ENCODE assay signal across 22 cellular contexts in the genomic region with DNA sequence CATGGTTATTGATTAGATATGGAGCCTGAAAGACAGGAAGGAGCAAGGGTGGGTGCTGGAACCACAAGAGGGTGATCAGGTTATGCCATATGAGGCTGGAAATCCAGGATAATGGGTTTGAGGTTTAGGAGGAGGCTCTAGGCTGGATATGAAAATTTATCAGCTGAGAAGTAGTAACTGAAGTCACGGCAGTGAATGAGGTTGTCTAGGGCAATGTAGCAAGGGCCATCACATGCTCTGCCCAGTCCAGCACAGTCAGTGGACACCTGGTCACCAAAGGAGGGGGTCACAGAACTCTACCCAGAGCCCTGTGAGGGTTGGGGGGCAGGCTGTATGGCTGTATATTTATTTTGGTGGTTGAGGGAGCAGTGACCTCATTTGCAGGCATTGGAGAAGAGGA. TPM values are rescaled to one million over a fixed set of nuclear protein-coding genes. Genes with fewer than 3 reads are reported as not detected.
DNase-seq lines count a peak whose midpoint lies in the region; ATAC-seq and TF ChIP-seq lines count a peak whose summit lies in the region.
"Had no signal": no experiment of that assay in that cellular context is flagged by ENCODE, and none has a peak within 500 bp of the region (broad histone marks: within the 10 kb centered on the region; RNA-seq: fewer than 3 reads in every experiment).

No MANE protein-coding gene starts in this region.

- no peaks in the 10 kb centered on the region for H3K79me2 ChIP-seq in GM23338 (replicated peaks; ENCODE audit: insufficient read depth)

- 0 out of 2 replicates have a peak overlapping the region, but pooled peaks have one; percentile 7 for H2AFZ ChIP-seq in GM23338
- H2AFZ ChIP-seq: GM23248 had no signal

- H3K4me3 Mint-ChIP-seq in GM23338 (no peak overlapping the region), endodermal cell (no peak overlapping the region)
- H3K4me3 Mint-ChIP-seq: CD4-positive, alpha-beta T cell; IgD-negative memory B cell had no signal

- no peak for ATAC-seq in GM23338
- no peak for ATAC-seq in RWPE2 (ENCODE audit: low read depth)
- no peak for ATAC-seq in left lobe of liver
- ATAC-seq in GM18909 (IDR thresholded peaks at IDR 0.05; ENCODE audit: poor library complexity, unreplicated experiment) = no peak
- no peak for ATAC-seq in GM19467 (IDR thresholded peaks at IDR 0.05; ENCODE audit: unreplicated experiment)
- ATAC-seq: A549, HepG2 had no signal

- no peak overlapping the region for H3K27ac ChIP-seq in GM23338 (ENCODE audit: low read depth)
- peak overlapping the region; percentile 90 for H3K27ac ChIP-seq in RWPE2 (ENCODE audit: poor library complexity, severe bottlenecking)
- H3K27ac ChIP-seq in endodermal cell (ENCODE audit: low read depth, low read length) = no peak overlapping the region
- H3K27ac ChIP-seq: 22Rv1, A549, C4-2B, GM23248 had no signal

- no peak for TF ChIP-seq CTCF in GM23338 (conservative IDR thresholded peaks at IDR 0.05; ENCODE audit: low read depth in 2 of 2)
- no peak for TF ChIP-seq CTCF in RWPE2 (IDR thresholded peaks at IDR 0.05; ENCODE audit: poor library complexity, severe bottlenecking)
- no peak for TF ChIP-seq CTCF in endodermal cell (conservative IDR thresholded peaks at IDR 0.05)

- H3K27me3 Mint-ChIP-seq in GM23338 (ENCODE audit: insufficient read depth, low read depth, poor library complexity) = peaks cover 5% of the 10 kb centered on the region
- peaks cover 9% of the 10 kb centered on the region for H3K27me3 Mint-ChIP-seq in endodermal cell (ENCODE audit: insufficient read depth)

- H3K36me3 ChIP-seq in GM23338 (ENCODE audit: insufficient read depth) (no peaks in the 10 kb centered on the region), RWPE2 (ENCODE audit: low read depth) (no peaks in the 10 kb centered on the region), endodermal cell (ENCODE audit: control insufficient read depth, insufficient read depth, low read length) (no peaks in the 10 kb centered on the region)

- H3K4me1 Mint-ChIP-seq in GM23338 (peaks cover 9% of the 10 kb centered on the region), endodermal cell (peaks cover 2% of the 10 kb centered on the region)

- no peak for DNase-seq in GM23338 (ENCODE audit: low spot score)
- no peak for DNase-seq in RWPE2 (ENCODE audit: low spot score)
- peak; percentile 14 for DNase-seq in endodermal cell
- DNase-seq in left lobe of liver (ENCODE audit: low spot score) = peak; percentile 11
- DNase-seq in UCSD-AML1 (lab: John Stamatoyannopoulos, UW; ENCODE audit: unreplicated experiment) = no peak
- no peak for DNase-seq in NCI-H526 treated with DMSO at 0.1 percent for 48 hours (lab: John Stamatoyannopoulos, UW)
- DNase-seq: AML-193; Caco-2; CD4-positive, alpha-beta T cell; DMS79; GDM1; GM23248; H7 had no signal

- no peak overlapping the region for H3K9ac ChIP-seq in endodermal cell (ENCODE audit: extremely low read depth, low read length, poor library complexity, severe bottlenecking)
- H3K9ac ChIP-seq: GM23248 had no signal

- H3K27me3 ChIP-seq in GM23338 (ENCODE audit: insufficient read depth) (no peaks in the 10 kb centered on the region), RWPE2 (ENCODE audit: insufficient read depth, poor library complexity, severe bottlenecking) (no peaks in the 10 kb centered on the region), endodermal cell (ENCODE audit: control insufficient read depth, insufficient read depth, low read length, poor library complexity, severe bottlenecking) (no peaks in the 10 kb centered on the region)

- H3F3A ChIP-seq in GM23338 (replicated peaks; ENCODE audit: low read depth) = no peaks in the 10 kb centered on the region

- H3K27ac Mint-ChIP-seq in GM23338 (no peak overlapping the region), endodermal cell (no peak overlapping the region)
- H3K27ac Mint-ChIP-seq: CD4-positive, alpha-beta T cell; IgD-negative memory B cell had no signal

- H3K4me2 ChIP-seq in GM23338 = no peak overlapping the region
- H3K4me2 ChIP-seq: A549 had no signal

- H3K36me3 Mint-ChIP-seq in GM23338 (ENCODE audit: low read depth) = no peaks in the 10 kb centered on the region
- H3K36me3 Mint-ChIP-seq in endodermal cell (ENCODE audit: low read depth) = no peaks in the 10 kb centered on the region

- H3K4me1 ChIP-seq in GM23338 (ENCODE audit: insufficient read depth) = peaks cover 8% of the 10 kb centered on the region; the same call in 1 of the 2 replicates
- peaks cover 38% of the 10 kb centered on the region for H3K4me1 ChIP-seq in RWPE2 (ENCODE audit: insufficient read depth, poor library complexity, severe bottlenecking)
- H3K4me1 ChIP-seq in endodermal cell (ENCODE audit: control insufficient read depth, insufficient read depth, low read length) = no peaks in the 10 kb centered on the region
- H3K4me1 ChIP-seq: Caco-2 had no signal

- H3K9me3 Mint-ChIP-seq in GM23338 = no peaks in the 10 kb centered on the region
- H3K9me3 Mint-ChIP-seq in endodermal cell = no peaks in the 10 kb centered on the region
- H3K9me3 Mint-ChIP-seq: CD4-positive, alpha-beta T cell had no signal

- no peaks in the 10 kb centered on the region for H4K20me1 ChIP-seq in GM23338 (replicated peaks; ENCODE audit: insufficient read depth)

- 78 to 86% methylated on average over 1 of the region's 1 CpG for WGBS in endodermal cell (ENCODE audit: insufficient coverage in 1 of 2, insufficient read length in 1 of 2), 2 experiments

- no peaks in the 10 kb centered on the region for H3K9me3 ChIP-seq in RWPE2 (ENCODE audit: severe bottlenecking)
- H3K9me3 ChIP-seq in endodermal cell (ENCODE audit: control insufficient read depth, low read length) = no peaks in the 10 kb centered on the region
- H3K9me3 ChIP-seq: A549, Caco-2 had no signal

- peaks cover 9% of the 10 kb centered on the region; the same call in 1 of the 2 replicates for H3K9me2 ChIP-seq in GM23338 (ENCODE audit: insufficient read depth)

- no peak overlapping the region for H3K4me3 ChIP-seq in GM23338
- H3K4me3 ChIP-seq in RWPE2 (ENCODE audit: severe bottlenecking) = no peak overlapping the region
- H3K4me3 ChIP-seq in endodermal cell (ENCODE audit: low read length) = no peak overlapping the region
- H3K4me3 ChIP-seq: A549, GM23248 had no signal

TF ChIP-seq in GM23338, 12 proteins besides CTCF, POLR2A, EP300 and RAD21:
- TF ChIP-seq ZNF114 (CRISPR knock-in tag; IDR thresholded peaks at IDR 0.05) = no peak
- no peak for TF ChIP-seq NANOG (IDR thresholded peaks at IDR 0.05; ENCODE audit: borderline replicate concordance)
- TF ChIP-seq EZH2 (IDR thresholded peaks at IDR 0.05; ENCODE audit: low read depth, unreplicated experiment) = no peak
- TF ChIP-seq, protein P1, sequence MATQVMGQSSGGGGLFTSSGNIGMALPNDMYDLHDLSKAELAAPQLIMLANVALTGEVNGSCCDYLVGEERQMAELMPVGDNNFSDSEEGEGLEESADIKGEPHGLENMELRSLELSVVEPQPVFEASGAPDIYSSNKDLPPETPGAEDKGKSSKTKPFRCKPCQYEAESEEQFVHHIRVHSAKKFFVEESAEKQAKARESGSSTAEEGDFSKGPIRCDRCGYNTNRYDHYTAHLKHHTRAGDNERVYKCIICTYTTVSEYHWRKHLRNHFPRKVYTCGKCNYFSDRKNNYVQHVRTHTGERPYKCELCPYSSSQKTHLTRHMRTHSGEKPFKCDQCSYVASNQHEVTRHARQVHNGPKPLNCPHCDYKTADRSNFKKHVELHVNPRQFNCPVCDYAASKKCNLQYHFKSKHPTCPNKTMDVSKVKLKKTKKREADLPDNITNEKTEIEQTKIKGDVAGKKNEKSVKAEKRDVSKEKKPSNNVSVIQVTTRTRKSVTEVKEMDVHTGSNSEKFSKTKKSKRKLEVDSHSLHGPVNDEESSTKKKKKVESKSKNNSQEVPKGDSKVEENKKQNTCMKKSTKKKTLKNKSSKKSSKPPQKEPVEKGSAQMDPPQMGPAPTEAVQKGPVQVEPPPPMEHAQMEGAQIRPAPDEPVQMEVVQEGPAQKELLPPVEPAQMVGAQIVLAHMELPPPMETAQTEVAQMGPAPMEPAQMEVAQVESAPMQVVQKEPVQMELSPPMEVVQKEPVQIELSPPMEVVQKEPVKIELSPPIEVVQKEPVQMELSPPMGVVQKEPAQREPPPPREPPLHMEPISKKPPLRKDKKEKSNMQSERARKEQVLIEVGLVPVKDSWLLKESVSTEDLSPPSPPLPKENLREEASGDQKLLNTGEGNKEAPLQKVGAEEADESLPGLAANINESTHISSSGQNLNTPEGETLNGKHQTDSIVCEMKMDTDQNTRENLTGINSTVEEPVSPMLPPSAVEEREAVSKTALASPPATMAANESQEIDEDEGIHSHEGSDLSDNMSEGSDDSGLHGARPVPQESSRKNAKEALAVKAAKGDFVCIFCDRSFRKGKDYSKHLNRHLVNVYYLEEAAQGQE (IDR thresholded peaks at IDR 0.05; ENCODE audit: unreplicated experiment) = no peak
- TF ChIP-seq JUNB (IDR thresholded peaks at IDR 0.05; ENCODE audit: unreplicated experiment) = no peak

RNA-seq across cellular contexts. Expression of gene TMEM61, which starts 10.5 kb away (rescaled TPM):
- 1.7 and 2.0 TPM in 2 replicates for total RNA-seq in GM23338 (2014; rRNA removed; shearing (Covaris generic))
- 1.8 and 3.6 TPM in 2 replicates for polyA plus RNA-seq in GM23338 (2016; fragmentation: Nextera tagmentation; extraction: Ambion mirVana)
- total RNA-seq in endodermal cell (not detected), left lobe of liver (not detected)
- 0.28 TPM for polyA plus RNA-seq in endodermal cell (2013, experiment 1 of 2)
- polyA plus RNA-seq in endodermal cell (2013, experiment 2 of 2) = 0.33 TPM
- total RNA-seq: Caco-2; CD4-positive, alpha-beta T cell; Daoy; GM23248; HepG2 had no signal
- polyA plus RNA-seq: BJ, GM23248, HepG2, IgD-negative memory B cell had no signal

RNA-seq across cellular contexts. Expression of gene BSND, which starts 28.9 kb away (rescaled TPM):
- 0.47 and 1.4 TPM in 2 replicates for total RNA-seq in GM23338 (2014; rRNA removed; shearing (Covaris generic))
- 0.50 and 0.55 TPM in 2 replicates for polyA plus RNA-seq in GM23338 (2016; fragmentation: Nextera tagmentation; extraction: Ambion mirVana)
- total RNA-seq in endodermal cell (under 1 TPM; 0.13 to 0.20 TPM), left lobe of liver (not detected)
- polyA plus RNA-seq in endodermal cell (2013, experiment 1 of 2) = not detected
- polyA plus RNA-seq in endodermal cell (2013, experiment 2 of 2) = 0.04 TPM
- total RNA-seq: Caco-2; CD4-positive, alpha-beta T cell; Daoy; GM23248; HepG2 had no signal
- polyA plus RNA-seq: A549, BJ, GM23248, HepG2, IgD-negative memory B cell had no signal

Comparison
In these comparisons a context has a peak if more than half of its experiments do, and no peak if none do; other contexts are left out.
1. DNase-seq: peak in endodermal cell (single experiment) and left lobe of liver (single experiment); none in GM23338 (single experiment), RWPE2 (single experiment), UCSD-AML1 (single experiment) and NCI-H526 treated with DMSO at 0.1 percent for 48 hours (single experiment).